Comparison of ENCODE assay signal across 11 cellular contexts in the genomic region with DNA sequence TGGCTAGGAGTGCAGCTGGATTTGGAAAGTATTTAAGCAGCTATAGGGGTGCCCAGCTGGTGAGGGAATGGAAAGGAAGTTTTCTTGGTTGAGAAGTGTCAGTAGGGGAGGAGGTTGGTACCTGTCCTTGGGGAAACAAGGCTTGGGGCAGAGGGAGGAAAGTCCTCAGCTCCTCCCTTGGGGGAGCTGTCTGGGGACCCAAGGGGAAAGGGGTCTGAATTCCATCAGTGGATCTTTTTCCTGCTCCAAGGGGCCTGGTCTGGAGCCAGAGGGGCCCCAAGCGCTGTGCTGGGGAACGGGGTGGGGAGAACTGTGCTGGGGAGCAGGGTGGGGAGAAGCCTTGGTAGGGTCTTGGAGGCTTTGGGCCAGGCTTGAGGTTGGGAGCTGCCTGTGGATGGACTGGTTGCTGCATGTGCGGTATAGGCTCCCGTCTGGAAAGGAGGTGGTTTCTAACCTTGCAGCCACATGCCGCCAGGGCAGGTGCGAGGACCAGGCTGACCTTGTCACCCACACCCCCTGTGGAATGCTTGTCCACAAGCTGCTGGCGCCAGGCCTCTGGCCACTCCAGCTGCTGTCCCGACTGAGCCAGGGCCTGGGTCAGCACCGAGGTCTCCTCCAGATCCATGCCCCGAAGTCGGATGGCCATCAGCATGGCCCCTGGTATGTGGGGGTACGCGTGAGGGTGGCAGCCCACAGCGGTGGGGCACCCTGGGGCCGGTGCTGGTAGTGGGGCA. TPM values are rescaled to one million over a fixed set of nuclear protein-coding genes. Genes with fewer than 3 reads are reported as not detected.
DNase-seq lines count a peak whose midpoint lies in the region; ATAC-seq, FAIRE-seq and TF ChIP-seq lines count a peak whose summit lies in the region.
"Had no signal": no experiment of that assay in that cellular context is flagged by ENCODE, and none has a peak within 500 bp of the region (broad histone marks: within the 10 kb centered on the region; RNA-seq: fewer than 3 reads in every experiment).

No MANE protein-coding gene starts in this region.

- H3K36me3 Mint-ChIP-seq in astrocyte (ENCODE audit: low read depth, unreplicated experiment): peaks cover 4% of the 10 kb centered on the region

- no peak overlapping the region for H2AFZ ChIP-seq in astrocyte (ENCODE audit: low read depth, low read length)

- peak overlapping the region; percentile 26 for H3K27ac Mint-ChIP-seq in astrocyte (ENCODE audit: unreplicated experiment)

- H3K36me3 ChIP-seq in astrocyte (ENCODE audit: insufficient read depth, low read length) (no peaks in the 10 kb centered on the region), mucosa of rectum (ENCODE audit: control insufficient read depth in 2 of 2, insufficient read depth in 2 of 2, low read length in 2 of 2) (peaks cover 0 to under 1% of the 10 kb centered on the region in 2 donors), aorta (ENCODE audit: control insufficient read depth in 1 of 2, insufficient read depth in 2 of 2, low read length in 1 of 2) (no peaks in the 10 kb centered on the region), ovary (no peaks in the 10 kb centered on the region)

- peaks cover 9% of the 10 kb centered on the region for H3K27me3 Mint-ChIP-seq in astrocyte (ENCODE audit: low read depth, unreplicated experiment)

- 56 to 61% methylated on average over 15 of the region's 15 CpGs for WGBS in aorta, 2 donors
- 37 to 47% (median 42%) methylated on average over 13 to 15 of the region's 15 CpGs for WGBS in ovary, 3 donors

- TF ChIP-seq EP300 in ovary (IDR thresholded peaks at IDR 0.05): no peak

- FAIRE-seq in astrocyte (lab: Jason Lieb, UNC) (no peak), frontal cortex (lab: Jason Lieb, UNC) (no peak)

- no peak for TF ChIP-seq CTCF in astrocyte (IDR thresholded peaks at IDR 0.05; ENCODE audit: insufficient read depth, low read depth, low read length)
- TF ChIP-seq CTCF in ovary (IDR thresholded peaks at IDR 0.05): no peak

- H3K4me1 ChIP-seq in astrocyte (ENCODE audit: insufficient read depth, low read length): peaks cover 30% of the 10 kb centered on the region
- H3K4me1 ChIP-seq in mucosa of rectum (ENCODE audit: control insufficient read depth in 2 of 2, insufficient read depth in 2 of 2, low read length in 2 of 2): peaks cover 36 to 40% of the 10 kb centered on the region in 2 donors
- H3K4me1 ChIP-seq in aorta (ENCODE audit: control insufficient read depth in 1 of 2, insufficient read depth in 2 of 2, low read length in 2 of 2): no peaks in the 10 kb centered on the region
- peaks cover 30% of the 10 kb centered on the region for H3K4me1 ChIP-seq in ovary (ENCODE audit: insufficient read depth)

- peaks cover 26% of the 10 kb centered on the region for H4K20me1 ChIP-seq in astrocyte (ENCODE audit: insufficient read depth, low read length)

- peak overlapping the region; percentile 81 for H3K4me3 Mint-ChIP-seq in astrocyte (ENCODE audit: unreplicated experiment)

- H3K9ac ChIP-seq in astrocyte (ENCODE audit: low read length): no peak overlapping the region
- H3K9ac ChIP-seq in mucosa of rectum (ENCODE audit: low read depth in 1 of 2, low read length in 2 of 2): peak overlapping the region; percentile 14 to 83

- peaks cover 21% of the 10 kb centered on the region for H3K79me2 ChIP-seq in astrocyte (ENCODE audit: insufficient read depth, low read length)

- H3K27me3 ChIP-seq in astrocyte (ENCODE audit: insufficient read depth, low read length) (peaks cover 30% of the 10 kb centered on the region), mucosa of rectum (ENCODE audit: control insufficient read depth in 2 of 2, insufficient read depth in 2 of 2, low read length in 2 of 2) (no peaks in the 10 kb centered on the region), aorta (ENCODE audit: control insufficient read depth in 1 of 2, insufficient read depth in 2 of 2, low read length in 1 of 2) (no peaks in the 10 kb centered on the region), ovary (peaks cover 6% of the 10 kb centered on the region)

- ATAC-seq in aorta (ENCODE audit: low FRiP score) (no peak), HG03469 (IDR thresholded peaks at IDR 0.05; ENCODE audit: unreplicated experiment) (no peak)

- peak; percentile 13 for DNase-seq in stimulated activated CD4-positive, alpha-beta T cell treated with anti-CD3 and anti-CD28 coated beads, Interleukin-4, amount 100 ng/mL, for 1 hour
- no peak for DNase-seq in stimulated activated CD4-positive, alpha-beta T cell treated with anti-CD3 and anti-CD28 coated beads, Interleukin-2, amount 100 ng/mL, for 48 hours
- DNase-seq in astrocyte (ENCODE audit: low read depth): no peak
- DNase-seq in aorta: peak; percentile 74 to 78
- DNase-seq in frontal cortex (ENCODE audit: low spot score in 2 of 2): no peak
- no peak for DNase-seq in ovary
- DNase-seq: dermis blood vessel endothelial cell, GDM1, SHP77 had no signal

- peaks cover 7% of the 10 kb centered on the region for H3K9me3 Mint-ChIP-seq in astrocyte (ENCODE audit: unreplicated experiment)

- peaks cover 4% of the 10 kb centered on the region for H3K4me1 Mint-ChIP-seq in astrocyte (ENCODE audit: low read depth, unreplicated experiment)

- H3K27ac ChIP-seq in astrocyte (ENCODE audit: low read depth, low read length) (no peak overlapping the region), mucosa of rectum (ENCODE audit: low read depth in 2 of 2, low read length in 2 of 2) (peak overlapping the region; percentile 93 to 99), aorta (ENCODE audit: low read depth in 1 of 2, low read length in 2 of 2) (no peak overlapping the region), ovary (no peak overlapping the region)

- H3K4me2 ChIP-seq in astrocyte (ENCODE audit: low read length): no peak overlapping the region

- intact Hi-C loops in aorta (cut with DNase I) (loop anchor here in 1 of 2 donors (5.0 kb wide), 1 partner anchor 33 kb away; a partner anchor contains a TSS), ovary (cut with DNase I) (loop anchor here in 2 of 4 donors (10.0 kb wide), 2 partner anchors 274 to 284 kb away; a partner anchor contains a TSS)

- H3K9me3 ChIP-seq in astrocyte (ENCODE audit: insufficient read depth, low read depth, low read length) (no peaks in the 10 kb centered on the region), mucosa of rectum (ENCODE audit: control insufficient read depth in 2 of 2, low read length in 2 of 2) (no peaks in the 10 kb centered on the region), aorta (ENCODE audit: control insufficient read depth, low read length) (no peaks in the 10 kb centered on the region), ovary (no peaks in the 10 kb centered on the region)

- TF ChIP-seq POLR2A in ovary (IDR thresholded peaks at IDR 0.05): no peak

- H3K4me3 ChIP-seq in astrocyte (ENCODE audit: insufficient read depth, low read depth, low read length) (no peak overlapping the region), mucosa of rectum (ENCODE audit: low read length in 2 of 2) (peak overlapping the region; percentile 68 to 85), aorta (ENCODE audit: low read length in 2 of 2) (no peak overlapping the region), ovary (no peak overlapping the region)

RNA-seq across cellular contexts. Expression of a gene that starts 1.0 kb away (rescaled TPM):
- total RNA-seq in astrocyte (3.3 and 3.7 TPM in 2 replicates), aorta (10 to 100 TPM; 68.3 to 99.2 TPM), frontal cortex (1.6 TPM), ovary (10 to 100 TPM in 5 of 7 donors, 1 to 10 TPM in 2; 6.6 to 72.4 (median 15.9) TPM)
- polyA plus RNA-seq in aorta (10 to 100 TPM; 37.7 to 47.1 TPM), ovary (1 to 10 TPM; 2.7 to 8.4 TPM)

RNA-seq across cellular contexts. Expression of a gene that starts 3.5 kb away (rescaled TPM):
- total RNA-seq in astrocyte (1.8 and 5.5 TPM in 2 replicates), aorta (1 to 10 TPM; 4.7 to 5.1 TPM), frontal cortex (0.82 TPM), ovary (1 to 10 TPM in 2 of 7 donors, under 1 TPM in 2, not detected in 3; 0.73 to 5.1 (median 2.6) TPM)
- polyA plus RNA-seq in aorta (10 to 100 TPM in 1 of 2 donors, not detected in 1; 11.6 TPM), ovary (under 1 TPM in 1 of 2 donors, not detected in 1; 0.75 TPM)

RNA-seq across cellular contexts. Expression of a gene that starts 16.9 kb away (rescaled TPM):
- total RNA-seq in astrocyte (0.32 and 1.9 TPM in 2 replicates), aorta (under 1 TPM; 0.29 to 0.63 TPM), frontal cortex (not detected), ovary (under 1 TPM in 5 of 7 donors, not detected in 2; 0.10 to 0.12 (median 0.10) TPM)
- polyA plus RNA-seq in aorta (not detected), ovary (under 1 TPM; 0.04 to 0.13 TPM)
- total RNA-seq: dermis blood vessel endothelial cell had no signal

RNA-seq across cellular contexts. Expression of a gene that starts 20.8 kb away (rescaled TPM):
- total RNA-seq in astrocyte: 25.6 and 27.2 TPM in 2 replicates
- 10 to 100 TPM; 31.6 to 35.5 TPM for total RNA-seq in aorta
- polyA plus RNA-seq in aorta: 10 to 100 TPM; 18.2 to 67.4 TPM
- total RNA-seq in frontal cortex: 42.4 TPM
- total RNA-seq in ovary: 10 to 100 TPM; 37.1 to 61.5 (median 53.7) TPM
- polyA plus RNA-seq in ovary: 10 to 100 TPM; 11.5 to 49.0 TPM

RNA-seq across cellular contexts. Expression of a gene that starts 21.3 kb away (rescaled TPM):
- total RNA-seq in astrocyte: 93.2 and 111 TPM in 2 replicates
- total RNA-seq in aorta: 10 to 100 TPM; 42.2 to 65.7 TPM
- polyA plus RNA-seq in aorta: 100 to 1,000 TPM in 1 of 2 donors, 10 to 100 TPM in 1; 20.0 to 123 TPM
- 11.8 TPM for total RNA-seq in frontal cortex
- total RNA-seq in ovary: 10 to 100 TPM; 43.6 to 76.6 (median 60.9) TPM
- 10 to 100 TPM in 1 of 2 donors, 1 to 10 TPM in 1; 1.5 to 52.3 TPM for polyA plus RNA-seq in ovary

Comparison
In these comparisons a context has a peak if more than half of its experiments do, and no peak if none do; other contexts are left out.
1. DNase-seq: peak in stimulated activated CD4-positive, alpha-beta T cell treated with anti-CD3 and anti-CD28 coated beads, Interleukin-4, amount 100 ng/mL, for 1 hour (single experiment) and aorta (2 of 2); none in stimulated activated CD4-positive, alpha-beta T cell treated with anti-CD3 and anti-CD28 coated beads, Interleukin-2, amount 100 ng/mL, for 48 hours (0 of 2), astrocyte (single experiment), frontal cortex (0 of 2) and ovary (0 of 5).
2. H3K27ac ChIP-seq: peak in mucosa of rectum (2 of 2); none in astrocyte (single experiment), aorta (0 of 2) and ovary (0 of 2).
3. H3K4me3 ChIP-seq: peak in mucosa of rectum (2 of 2); none in astrocyte (single experiment), aorta (0 of 2) and ovary (single experiment).